12 cellular contexts compared by ENCODE assay signal in the genomic region with DNA sequence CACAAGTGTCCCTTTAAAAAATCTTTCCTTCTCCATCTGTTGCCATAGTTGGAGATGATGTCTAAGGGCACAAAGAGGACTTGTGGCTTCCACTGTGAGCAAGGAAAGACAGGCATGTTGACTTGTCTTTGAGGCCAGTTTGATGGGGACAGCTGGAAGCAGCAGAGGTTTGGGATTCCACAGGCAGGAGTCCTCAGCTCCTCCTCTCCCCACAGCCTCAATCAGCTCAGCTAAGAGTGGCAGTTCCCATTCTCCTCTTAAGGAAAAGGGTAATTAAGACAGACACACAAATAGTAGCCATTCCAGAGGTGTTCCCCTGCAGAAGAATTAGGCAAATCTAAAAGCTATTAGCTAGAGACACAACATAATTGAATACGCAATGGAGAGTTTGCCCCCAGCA.
"Had no signal": no experiment of that assay in that cellular context is flagged by ENCODE, and none has a peak within 500 bp of the region (broad histone marks: within the 10 kb centered on the region; RNA-seq: fewer than 3 reads in every experiment).

No MANE protein-coding gene starts in this region.

- DNase-seq: activated CD4-positive, CD25-positive, alpha-beta regulatory T cell treated with anti-CD3 and anti-CD28 coated beads, Interleukin-2, amount 50 U/mL, for 72 hours; activated naive CD4-positive, alpha-beta T cell; activated naive CD8-positive, alpha-beta T cell treated with anti-CD3 and anti-CD28 coated beads, Interleukin-2, amount 10 ng/mL, durations not matched to agents 7 days and 5 days; activated T-cell treated with anti-CD3 and anti-CD28 coated beads for 4 hours; anterior cingulate cortex; brain microvascular endothelial cell; heart left ventricle; naive thymus-derived CD8-positive, alpha-beta T cell; occipital lobe; right cardiac atrium; SW 1271 had no signal

- H3K36me3 ChIP-seq: brain microvascular endothelial cell, heart left ventricle had no signal

- ATAC-seq: heart left ventricle; naive thymus-derived CD8-positive, alpha-beta T cell; right cardiac atrium had no signal

- H3K9me3 ChIP-seq: heart left ventricle had no signal

- H3K27ac ChIP-seq: brain microvascular endothelial cell had no signal

- H3K27me3 ChIP-seq: brain microvascular endothelial cell, heart left ventricle had no signal

- H3K4me3 ChIP-seq: coronary artery, heart left ventricle had no signal
